ENCODE assay signal across 8 cellular contexts in the genomic region with DNA sequence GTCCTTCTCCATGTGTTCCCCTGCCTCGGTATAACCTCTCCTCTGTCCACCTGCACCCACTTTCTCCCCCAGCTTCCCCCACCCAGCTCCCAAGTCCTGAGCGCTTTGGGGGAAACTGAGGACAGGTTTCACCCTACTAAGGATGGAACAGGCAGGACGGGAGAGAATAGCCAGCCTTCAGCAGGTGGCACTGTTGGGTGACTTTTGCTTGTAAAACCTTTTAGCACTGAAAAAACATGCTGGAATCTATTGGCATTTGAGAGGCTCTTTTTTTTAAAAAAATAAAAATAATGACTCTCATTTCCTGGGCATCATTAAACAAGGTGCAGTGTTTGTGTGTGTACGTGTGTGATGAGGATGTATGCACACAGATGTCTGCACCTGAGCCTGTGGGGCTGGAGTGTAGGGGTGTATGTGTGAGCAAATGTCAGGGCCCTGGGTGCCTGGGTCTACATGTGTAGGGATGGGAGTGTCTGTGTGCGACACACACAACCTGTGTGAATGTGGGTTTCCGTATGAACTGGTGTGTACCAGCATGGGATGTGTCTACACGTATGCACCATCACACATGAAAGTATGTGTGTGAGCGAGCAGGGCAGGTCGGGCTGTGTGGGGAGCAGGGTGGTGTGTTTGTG.
DNase-seq lines count a peak whose midpoint lies in the region; ATAC-seq and TF ChIP-seq lines count a peak whose summit lies in the region.

No MANE protein-coding gene starts in this region.

- H3K4me3 Mint-ChIP-seq in endothelial cell (ENCODE audit: unreplicated experiment) (no peak overlapping the region), T-helper 17 cell (no peak overlapping the region)
- H3K4me3 Mint-ChIP-seq in activated CD4-positive, alpha-beta memory T cell treated with anti-CD3 and anti-CD28 coated beads, Interleukin-2, amount 10 ng/mL, durations not matched to agents 7 days and 5 days = no peak overlapping the region

- H3K9me3 ChIP-seq in T-helper 17 cell (ENCODE audit: control insufficient read depth, low read length, poor library complexity, severe bottlenecking) = no peaks in the 10 kb centered on the region

- DNase-seq in AG09309 (ENCODE audit: low read depth) (peak; percentile 33), OCI-M1 (lab: John Stamatoyannopoulos, UW) (peak; percentile 50), endothelial cell (ENCODE audit: low spot score) (peak; percentile 42), myocyte (ENCODE audit: low read depth) (peak; percentile 63), T-helper 17 cell (no peak), foreskin melanocyte (no peak)
- DNase-seq in activated CD4-positive, alpha-beta memory T cell treated with anti-CD3 and anti-CD28 coated beads, Interleukin-2, amount 10 ng/mL, durations not matched to agents 7 days and 5 days = no peak

- H3K4me3 ChIP-seq in AG09309 (ENCODE audit: control insufficient read depth, low read depth, low read length) = no peak overlapping the region

- H3K27ac Mint-ChIP-seq in endothelial cell (ENCODE audit: unreplicated experiment) (no peak overlapping the region), T-helper 17 cell (no peak overlapping the region)
- H3K27ac Mint-ChIP-seq in activated CD4-positive, alpha-beta memory T cell treated with anti-CD3 and anti-CD28 coated beads, Interleukin-2, amount 10 ng/mL, durations not matched to agents 7 days and 5 days = no peak overlapping the region

- POLR2A ChIA-PET in activated CD4-positive, alpha-beta memory T cell treated with anti-CD3 and anti-CD28 coated beads, Interleukin-2, amount 10 ng/mL, durations not matched to agents 7 days and 5 days (lab: Charles Lee) = no interaction called here

- H3K36me3 Mint-ChIP-seq in endothelial cell (ENCODE audit: low read depth, unreplicated experiment) (no peaks in the 10 kb centered on the region), T-helper 17 cell (ENCODE audit: low read depth) (peaks cover 2% of the 10 kb centered on the region)
- no peaks in the 10 kb centered on the region for H3K36me3 Mint-ChIP-seq in activated CD4-positive, alpha-beta memory T cell treated with anti-CD3 and anti-CD28 coated beads, Interleukin-2, amount 10 ng/mL, durations not matched to agents 7 days and 5 days (ENCODE audit: low read depth)

- TF ChIP-seq CTCF in AG09309 (IDR thresholded peaks at IDR 0.05; ENCODE audit: control insufficient read depth, insufficient read depth, low read depth, low read length, missing control alignments) (peak; percentile 85), GM12872 (IDR thresholded peaks at IDR 0.05; ENCODE audit: insufficient read depth, low read depth, low read length) (peak; percentile 34; the same call in 1 of the 3 replicates), endothelial cell (IDR thresholded peaks at IDR 0.05; ENCODE audit: unreplicated experiment) (no peak)

- H3K27me3 Mint-ChIP-seq in endothelial cell (ENCODE audit: unreplicated experiment) (peaks cover 8% of the 10 kb centered on the region), T-helper 17 cell (peaks cover 30% of the 10 kb centered on the region)
- peaks cover 14% of the 10 kb centered on the region for H3K27me3 Mint-ChIP-seq in activated CD4-positive, alpha-beta memory T cell treated with anti-CD3 and anti-CD28 coated beads, Interleukin-2, amount 10 ng/mL, durations not matched to agents 7 days and 5 days

- H3K4me1 Mint-ChIP-seq in endothelial cell (ENCODE audit: unreplicated experiment) = no peaks in the 10 kb centered on the region
- H3K4me1 Mint-ChIP-seq in activated CD4-positive, alpha-beta memory T cell treated with anti-CD3 and anti-CD28 coated beads, Interleukin-2, amount 10 ng/mL, durations not matched to agents 7 days and 5 days = no peaks in the 10 kb centered on the region
- peaks cover 6% of the 10 kb centered on the region for H3K4me1 Mint-ChIP-seq in T-helper 17 cell

- ATAC-seq in T-helper 17 cell = no peak

- H3K9me3 Mint-ChIP-seq in endothelial cell (ENCODE audit: unreplicated experiment) = no peaks in the 10 kb centered on the region
- no peaks in the 10 kb centered on the region for H3K9me3 Mint-ChIP-seq in activated CD4-positive, alpha-beta memory T cell treated with anti-CD3 and anti-CD28 coated beads, Interleukin-2, amount 10 ng/mL, durations not matched to agents 7 days and 5 days

- CTCF ChIA-PET in activated CD4-positive, alpha-beta memory T cell treated with anti-CD3 and anti-CD28 coated beads, Interleukin-2, amount 10 ng/mL, durations not matched to agents 7 days and 5 days (lab: Charles Lee) = no interaction called here

Comparison
In these comparisons a context has a peak if more than half of its experiments do, and no peak if none do; other contexts are left out.
1. DNase-seq: peak in AG09309 (single experiment), OCI-M1 (single experiment), endothelial cell (single experiment) and myocyte (single experiment); none in activated CD4-positive, alpha-beta memory T cell treated with anti-CD3 and anti-CD28 coated beads, Interleukin-2, amount 10 ng/mL, durations not matched to agents 7 days and 5 days (single experiment), T-helper 17 cell (0 of 3) and foreskin melanocyte (single experiment).